In genomic region chr7:7944619-7945282, GRCh38 we compare ENCODE assay signal across 8 cellular contexts. TPM values are rescaled to one million over a fixed set of nuclear protein-coding genes. Genes with fewer than 3 reads are reported as not detected.
DNase-seq lines count a peak whose midpoint lies in the region; ATAC-seq, FAIRE-seq and TF ChIP-seq lines count a peak whose summit lies in the region.

No MANE protein-coding gene starts in this region.

- no peak overlapping the region for H3K23ac ChIP-seq in H1 (ENCODE audit: insufficient read length)

- H2BK15ac ChIP-seq in H1 (ENCODE audit: low read length) = no peak overlapping the region

- peak; percentile 87 for ATAC-seq in GM19025 (IDR thresholded peaks at IDR 0.05; ENCODE audit: low read depth, unreplicated experiment)
- ATAC-seq in HG02981 (IDR thresholded peaks at IDR 0.05; ENCODE audit: unreplicated experiment) = peak; percentile 93

- no peaks in the 10 kb centered on the region for H3K23me2 ChIP-seq in H1 (ENCODE audit: low read depth, low read length)

- no peak overlapping the region for H3K56ac ChIP-seq in H1 (replicated peaks; ENCODE audit: insufficient read length, low read depth, low read length)

- peak in 1 of 2 experiments; percentile 22; a peak in 1 of 4 replicates for TF ChIP-seq RAD21 in H1 (IDR thresholded peaks at IDR 0.05 in 1 of 2, conservative IDR thresholded peaks at IDR 0.05 in 1 of 2; ENCODE audit: low read depth in 2 of 2, low read length in 2 of 2)

- no peak for FAIRE-seq in H1 (lab: Jason Lieb, UNC)

- peak overlapping the region; percentile 19; the same call in 1 of the 2 replicates for H2BK12ac ChIP-seq in H1 (ENCODE audit: low read depth, low read length)

- no peak overlapping the region; the same call in 1 of the 2 replicates for H3K18ac ChIP-seq in H1 (ENCODE audit: extremely low read depth, low read length)

- no peak for TF ChIP-seq POLR2A in H1 (IDR thresholded peaks at IDR 0.05; ENCODE audit: control extremely low read depth in 1 of 2, low read depth in 2 of 2, low read length in 2 of 2)

- H3K4me3 ChIP-seq in H1 (ENCODE audit: extremely low read depth in 1 of 4, insufficient read depth in 2 of 4, low read depth in 3 of 4, low read length in 4 of 4) = no peak overlapping the region

- no peak overlapping the region for H3K9ac ChIP-seq in H1 (replicated peaks in 1 of 4; ENCODE audit: extremely low read depth in 1 of 4, low read depth in 3 of 4, low read length in 3 of 4)

- no peak overlapping the region; the same call in 1 of the 2 replicates for H2BK5ac ChIP-seq in H1 (ENCODE audit: low read depth, low read length)

- H3K4me2 ChIP-seq in H1 (ENCODE audit: insufficient read depth in 1 of 2, low read depth in 2 of 2, low read length in 2 of 2) = no peak overlapping the region

- no peaks in the 10 kb centered on the region for H3K36me3 ChIP-seq in H1 (ENCODE audit: control insufficient read depth in 2 of 4, insufficient read depth in 4 of 4, low read length in 3 of 4)

- no peak overlapping the region for H2AK5ac ChIP-seq in H1 (ENCODE audit: low read depth, low read length)

- 78% methylated on average over 7 of the region's 7 CpGs; no CpG with 5 or more reads in 1 of the 2 experiments for WGBS in H1 (ENCODE audit: extremely low coverage in 1 of 2, insufficient coverage in 1 of 2, insufficient read length in 1 of 2, insufficient replicate concordance in 2 of 2, low coverage in 1 of 2, low lambda C conversion rate in 2 of 2, missing lambda C conversion rate in 1 of 2), 2 experiments

- CTCF ChIA-PET in H1 (lab: Charles Lee; ENCODE audit: partially characterized antibody) = interaction anchor here (0.6 to 1.7 kb wide), 5 partner anchors 8 to 569 kb away, joined by 3 to 5 read pairs (median 3); no protein-coding TSS in a partner anchor

- H3K4ac ChIP-seq in H1 (replicated peaks; ENCODE audit: insufficient read length, low read depth, low read length) = no peak overlapping the region

- no peak overlapping the region for H2AFZ ChIP-seq in H1 (ENCODE audit: low read length)

- H3K79me1 ChIP-seq in H1 (ENCODE audit: low read depth, low read length) = no peaks in the 10 kb centered on the region

- H3K14ac ChIP-seq in H1 (ENCODE audit: insufficient read length) = no peak overlapping the region

- peak; percentile 48 for DNase-seq in T-helper 22 cell (ENCODE audit: low read depth)
- no peak for DNase-seq in H1 (ENCODE audit: low read depth in 1 of 2, low spot score in 2 of 2)
- DNase-seq in stimulated activated naive CD4-positive, alpha-beta T cell treated with Interleukin-2 at 50 U/mL for 16 hours (lab: John Stamatoyannopoulos, UW) = peak; percentile 60
- no peak for DNase-seq in globus pallidus (ENCODE audit: low spot score)
- no peak for DNase-seq in HuH-7.5 (ENCODE audit: low spot score)
- no peak for DNase-seq in iPS-NIHi11 (ENCODE audit: low spot score)

- no peaks in the 10 kb centered on the region for H4K20me1 ChIP-seq in H1 (replicated peaks in 1 of 2; ENCODE audit: control insufficient read depth in 1 of 2, insufficient read depth in 2 of 2, low read length in 2 of 2)

- no peaks in the 10 kb centered on the region for H3K27me3 ChIP-seq in H1 (replicated peaks in 1 of 4; ENCODE audit: control insufficient read depth in 3 of 4, extremely low read depth in 1 of 4, insufficient read depth in 3 of 4, low read length in 3 of 4)

- POLR2A ChIA-PET in H1 (lab: Charles Lee; ENCODE audit: partially characterized antibody) = interaction anchor here (1.2 kb wide), 1 partner anchor 13 kb away, joined by 3 read pairs; no protein-coding TSS in a partner anchor

- H3K4me1 ChIP-seq in H1 (replicated peaks in 1 of 4; ENCODE audit: control insufficient read depth in 3 of 4, insufficient read depth in 4 of 4, low read length in 3 of 4) = no peaks in the 10 kb centered on the region; a peak in 1 of 7 replicates

- TF ChIP-seq EP300 in H1 (IDR thresholded peaks at IDR 0.05; ENCODE audit: borderline replicate concordance in 1 of 2, low read depth in 2 of 2, low read length in 2 of 2) = no peak

- H2BK20ac ChIP-seq in H1 (ENCODE audit: low read length) = no peak overlapping the region

- H4K5ac ChIP-seq in H1 (ENCODE audit: insufficient read length, low read depth, low read length) = no peak overlapping the region

- TF ChIP-seq CTCF in H1 (IDR thresholded peaks at IDR 0.05; ENCODE audit: control extremely low read depth in 1 of 3, insufficient read depth in 1 of 3, low read depth in 1 of 3, low read length in 3 of 3) = no peak

- H3K27ac ChIP-seq in H1 (ENCODE audit: low read depth, low read length) = no peak overlapping the region

- no peak overlapping the region for H4K91ac ChIP-seq in H1 (replicated peaks; ENCODE audit: insufficient read length, low read length)

- H4K8ac ChIP-seq in H1 (ENCODE audit: extremely low read depth, insufficient read depth, low read length) = no peak overlapping the region

- H3K79me2 ChIP-seq in H1 (ENCODE audit: control insufficient read depth in 1 of 2, insufficient read depth in 2 of 2, low read length in 2 of 2) = no peaks in the 10 kb centered on the region

- no peak overlapping the region for H2BK120ac ChIP-seq in H1 (replicated peaks; ENCODE audit: low read depth, low read length)

- no peaks in the 10 kb centered on the region for H3K9me3 ChIP-seq in H1 (ENCODE audit: insufficient read depth in 2 of 2, low read depth in 1 of 2, low read length in 1 of 2)

TF ChIP-seq in H1, 55 proteins besides CTCF, POLR2A, EP300 and RAD21:
- no peak for TF ChIP-seq FOSL1 (IDR thresholded peaks at IDR 0.05; ENCODE audit: insufficient read depth, low read depth, low read length)
- TF ChIP-seq KDM4A (IDR thresholded peaks at IDR 0.05; ENCODE audit: low read depth, low read length, severe bottlenecking) = no peak
- no peak for TF ChIP-seq CTBP2 (IDR thresholded peaks at IDR 0.05; ENCODE audit: borderline replicate concordance, insufficient read depth, insufficient read length, low read length)
- TF ChIP-seq CEBPB (IDR thresholded peaks at IDR 0.05; ENCODE audit: low read depth, low read length) = no peak
- TF ChIP-seq TEAD4 (IDR thresholded peaks at IDR 0.05; ENCODE audit: low read depth, low read length) = no peak
- no peak for TF ChIP-seq KDM5A (IDR thresholded peaks at IDR 0.05; ENCODE audit: low read length)

RNA-seq across cellular contexts. Expression of gene GLCCI1, which starts 23.8 kb away (rescaled TPM):
- 27.7 and 29.1 TPM in 2 replicates for total RNA-seq in H1 (2021; fragmentation: NEBNext Ultra II Directional; extraction: Animal tissue kit (Norgen Biotek cat#: 25700))
- polyA plus RNA-seq in H1 (2011; rRNA removed) = 8.8 and 12.4 TPM in 2 replicates
- polyA plus RNA-seq in H1 (2011; cell fraction: cytosol; rRNA removed) = 13.3 TPM
- polyA plus RNA-seq in H1 (2011; cell fraction: nucleus; rRNA removed) = 21.0 TPM
- 15.4 to 21.8 TPM (median 18.7 TPM) in 4 replicates for polyA plus RNA-seq in H1 (2012, experiment 1 of 2)
- polyA plus RNA-seq in H1 (2012, experiment 2 of 2) = 3.4 TPM
- 10.1 TPM for polyA plus RNA-seq in H1 (2013, experiment 1 of 2)
- polyA plus RNA-seq in H1 (2013, experiment 2 of 2) = 11.7 TPM
- polyA minus RNA-seq in H1 (2011; rRNA and poly(A)+ RNA removed) = 53.3 and 61.5 TPM in 2 replicates
- polyA minus RNA-seq in H1 (2011; cell fraction: cytosol; rRNA and poly(A)+ RNA removed) = 14.2 TPM
- 80.6 TPM for polyA minus RNA-seq in H1 (2011; cell fraction: nucleus; rRNA and poly(A)+ RNA removed)

Comparison
In these comparisons a context has a peak if more than half of its experiments do, and no peak if none do; other contexts are left out.
1. DNase-seq: peak in T-helper 22 cell (single experiment) and stimulated activated naive CD4-positive, alpha-beta T cell treated with Interleukin-2 at 50 U/mL for 16 hours (single experiment); none in H1 (0 of 2), globus pallidus (single experiment), HuH-7.5 (single experiment) and iPS-NIHi11 (single experiment).